In the genomic region with DNA sequence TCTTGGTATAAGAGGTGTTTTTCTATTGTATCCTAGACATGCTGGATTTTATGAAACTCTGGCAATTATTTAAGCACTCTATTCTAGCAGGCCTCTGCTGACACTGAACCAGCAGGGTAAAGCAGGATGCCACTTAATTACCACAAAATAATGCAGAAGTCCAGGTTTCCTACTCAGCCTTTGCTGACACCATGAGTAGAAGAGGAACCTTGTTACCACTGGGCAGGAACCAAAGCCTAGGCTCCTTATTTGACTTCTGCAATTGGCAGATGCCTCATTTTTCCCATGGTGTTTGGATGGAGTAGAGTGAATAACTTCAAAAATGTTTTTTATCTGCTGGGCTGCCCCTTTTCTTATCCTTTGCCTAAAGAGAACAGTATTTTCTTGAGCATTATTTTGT, we compare ENCODE assay signal across 21 cellular contexts.
"Had no signal": no experiment of that assay in that cellular context is flagged by ENCODE, and none has a peak within 500 bp of the region (broad histone marks: within the 10 kb centered on the region; RNA-seq: fewer than 3 reads in every experiment).

No MANE protein-coding gene starts in this region.

- H3K36me3 ChIP-seq: adrenal gland, gastroesophageal sphincter, heart right ventricle, ovary, sigmoid colon, thoracic aorta had no signal

- H3K27ac Mint-ChIP-seq: activated CD4-positive, alpha-beta T cell treated with anti-CD3 and anti-CD28 coated beads, Interleukin-2, amount 10 ng/mL, durations not matched to agents 7 days and 5 days; activated naive CD4-positive, alpha-beta T cell treated with anti-CD3 and anti-CD28 coated beads, Interleukin-2, amount 50 U/mL, for 72 hours; activated T-cell treated with anti-CD3 and anti-CD28 coated beads, Interleukin-2, amount 50 U/mL, for 72 hours; immature natural killer cell; naive thymus-derived CD8-positive, alpha-beta T cell; stimulated activated memory B cell treated with anti-CD40 and anti-IgM and Interleukin-4, amounts not matched to agents 10 μg/mL and 1 μg/mL and 100 μg/mL, for 72 hours had no signal

- H3K4me3 ChIP-seq: adrenal gland, gastroesophageal sphincter, heart right ventricle, ovary, sigmoid colon, thoracic aorta had no signal

- H3K9me3 Mint-ChIP-seq: activated CD4-positive, alpha-beta T cell treated with anti-CD3 and anti-CD28 coated beads, Interleukin-2, amount 10 ng/mL, durations not matched to agents 7 days and 5 days had no signal

- H3K4me1 ChIP-seq: adrenal gland, gastroesophageal sphincter, heart right ventricle, sigmoid colon had no signal

- ATAC-seq: activated CD4-positive, CD25-positive, alpha-beta regulatory T cell treated with anti-CD3 and anti-CD28 coated beads, Interleukin-2, amount 50 U/mL, for 24 hours; activated naive CD4-positive, alpha-beta T cell treated with anti-CD3 and anti-CD28 coated beads, Interleukin-2, amount 50 U/mL, for 72 hours; activated T-cell treated with anti-CD3 and anti-CD28 coated beads, Interleukin-2, amount 50 U/mL, for 72 hours; gastroesophageal sphincter; naive thymus-derived CD8-positive, alpha-beta T cell; stimulated activated memory B cell treated with anti-CD40 and anti-IgM and Interleukin-4, amounts not matched to agents 10 μg/mL and 1 μg/mL and 100 μg/mL, for 72 hours had no signal

- H3K27ac ChIP-seq: adrenal gland, gastroesophageal sphincter, heart right ventricle, ovary, sigmoid colon, thoracic aorta had no signal

- H3K36me3 Mint-ChIP-seq: activated naive CD4-positive, alpha-beta T cell treated with anti-CD3 and anti-CD28 coated beads, Interleukin-2, amount 50 U/mL, for 72 hours; immature natural killer cell; stimulated activated memory B cell treated with anti-CD40 and anti-IgM and Interleukin-4, amounts not matched to agents 10 μg/mL and 1 μg/mL and 100 μg/mL, for 72 hours had no signal

- H3K27me3 ChIP-seq: adrenal gland, gastroesophageal sphincter, ovary, sigmoid colon had no signal

- H3K9me3 ChIP-seq: adrenal gland, gastroesophageal sphincter, heart right ventricle, sigmoid colon, thoracic aorta had no signal

- DNase-seq: activated CD4-positive, alpha-beta T cell treated with anti-CD3 and anti-CD28 coated beads, Interleukin-2, amount 10 ng/mL, durations not matched to agents 7 days and 5 days; activated gamma-delta T cell; activated T-cell treated with anti-CD3 and anti-CD28 coated beads, Interleukin-2, amount 50 U/mL, for 72 hours; cerebellar nuclear complex; cortex of kidney; effector CD4-positive, alpha-beta T cell; heart right ventricle; immature natural killer cell; kidney glomerular epithelial cell; mesenchymal stem cell; naive thymus-derived CD8-positive, alpha-beta T cell; ovary; sigmoid colon; stimulated activated CD4-positive, alpha-beta T cell treated with anti-CD3 and anti-CD28 coated beads, Interleukin-4, amount 100 ng/mL, for 4 hours; T1000 had no signal

- H3K4me1 Mint-ChIP-seq: naive thymus-derived CD8-positive, alpha-beta T cell; stimulated activated memory B cell treated with anti-CD40 and anti-IgM and Interleukin-4, amounts not matched to agents 10 μg/mL and 1 μg/mL and 100 μg/mL, for 72 hours had no signal

- H3K4me3 Mint-ChIP-seq: activated CD4-positive, alpha-beta T cell treated with anti-CD3 and anti-CD28 coated beads, Interleukin-2, amount 10 ng/mL, durations not matched to agents 7 days and 5 days; activated T-cell treated with anti-CD3 and anti-CD28 coated beads, Interleukin-2, amount 50 U/mL, for 72 hours; immature natural killer cell; naive thymus-derived CD8-positive, alpha-beta T cell; stimulated activated memory B cell treated with anti-CD40 and anti-IgM and Interleukin-4, amounts not matched to agents 10 μg/mL and 1 μg/mL and 100 μg/mL, for 72 hours had no signal
